In genomic region chr1:159869607-159870006, GRCh38 we compare ENCODE assay signal across 1 cellular context.
TF ChIP-seq lines count a peak whose summit lies in the region.

No MANE protein-coding gene starts in this region.

TF ChIP-seq in H1, 55 proteins besides CTCF, POLR2A, EP300 and RAD21:
- TF ChIP-seq GTF2F1 (IDR thresholded peaks at IDR 0.05; ENCODE audit: borderline replicate concordance, low read depth, low read length), result no peak
